In genomic region chr10:113679463-113680171, GRCh38 we compare ENCODE assay signal across 8 cellular contexts. TPM values are rescaled to one million over a fixed set of nuclear protein-coding genes. Genes with fewer than 3 reads are reported as not detected.
DNase-seq lines count a peak whose midpoint lies in the region; ATAC-seq and TF ChIP-seq lines count a peak whose summit lies in the region.

Gene CASP7, plus strand, starts transcription at chr10:113679912. Its CDS starts 17,582 bp downstream, at chr10:113697494.

- H3K36me3 ChIP-seq in HUES48 (ENCODE audit: control insufficient read depth, insufficient read depth, low read length) (no peaks in the 10 kb centered on the region), RWPE2 (ENCODE audit: low read depth) (peaks cover 12% of the 10 kb centered on the region)

- peak within 1 kb of the TSS; percentile 90 for H3K4me3 Mint-ChIP-seq in nephron progenitor cell
- H3K4me3 Mint-ChIP-seq in stimulated activated naive CD8-positive, alpha-beta T cell treated with anti-CD3 and anti-CD28 coated beads, Interleukin-15, amount 100 ng/mL, for 72 hours: peak within 1 kb of the TSS; percentile 88 to 92

- H3K27ac Mint-ChIP-seq in nephron progenitor cell: peak within 1 kb of the TSS; percentile 82
- peak within 1 kb of the TSS; percentile 85 to 97 for H3K27ac Mint-ChIP-seq in stimulated activated naive CD8-positive, alpha-beta T cell treated with anti-CD3 and anti-CD28 coated beads, Interleukin-15, amount 100 ng/mL, for 72 hours

- TF ChIP-seq CTCF in RWPE2 (IDR thresholded peaks at IDR 0.05; ENCODE audit: poor library complexity, severe bottlenecking) (peak; percentile 61), fibroblast of the aortic adventitia (IDR thresholded peaks at IDR 0.05; ENCODE audit: insufficient read depth, low read length) (no peak), nephron progenitor cell (IDR thresholded peaks at IDR 0.05) (no peak)

- peak; percentile 33 for DNase-seq in DMS153 treated with DMSO at 0.1 percent for 48 hours (lab: John Stamatoyannopoulos, UW; ENCODE audit: unreplicated experiment)
- DNase-seq in RWPE2 (ENCODE audit: low spot score): peak; percentile 76
- DNase-seq in activated effector memory CD4-positive, alpha-beta T cell treated with Interleukin-2 at 50 U/mL for 16 hours: peak; percentile 70
- peak; percentile 68 for DNase-seq in fibroblast of the aortic adventitia (ENCODE audit: low read depth)
- DNase-seq in nephron progenitor cell: peak; percentile 81
- DNase-seq in stimulated activated naive CD8-positive, alpha-beta T cell treated with anti-CD3 and anti-CD28 coated beads, Interleukin-15, amount 100 ng/mL, for 72 hours: peak; percentile 87 to 90

- H3K27ac ChIP-seq in HUES48 (ENCODE audit: low read depth, low read length) (peak within 1 kb of the TSS; percentile 51), RWPE2 (ENCODE audit: poor library complexity, severe bottlenecking) (peak within 1 kb of the TSS; percentile 65)

- peak within 1 kb of the TSS; percentile 44 for H3K9ac ChIP-seq in HUES48 (ENCODE audit: low read depth, low read length)

- H3K9me3 Mint-ChIP-seq in nephron progenitor cell: peaks cover 27% of the 10 kb centered on the region
- peaks cover 12 to 13% of the 10 kb centered on the region in 2 donors for H3K9me3 Mint-ChIP-seq in stimulated activated naive CD8-positive, alpha-beta T cell treated with anti-CD3 and anti-CD28 coated beads, Interleukin-15, amount 100 ng/mL, for 72 hours

- peaks cover 19% of the 10 kb centered on the region for H3K4me1 Mint-ChIP-seq in nephron progenitor cell
- H3K4me1 Mint-ChIP-seq in stimulated activated naive CD8-positive, alpha-beta T cell treated with anti-CD3 and anti-CD28 coated beads, Interleukin-15, amount 100 ng/mL, for 72 hours: peaks cover 49% of the 10 kb centered on the region

- ATAC-seq in GM21390 (IDR thresholded peaks at IDR 0.05; ENCODE audit: unreplicated experiment) (peak; percentile 67), RWPE2 (ENCODE audit: low read depth) (peak; percentile 82)
- ATAC-seq in stimulated activated naive CD8-positive, alpha-beta T cell treated with anti-CD3 and anti-CD28 coated beads, Interleukin-15, amount 100 ng/mL, for 72 hours: peak; percentile 85

- H3K27me3 Mint-ChIP-seq in nephron progenitor cell (ENCODE audit: low read depth, poor library complexity): peaks cover 6% of the 10 kb centered on the region
- H3K27me3 Mint-ChIP-seq in stimulated activated naive CD8-positive, alpha-beta T cell treated with anti-CD3 and anti-CD28 coated beads, Interleukin-15, amount 100 ng/mL, for 72 hours: peaks cover 3% of the 10 kb centered on the region

- H3K4me1 ChIP-seq in HUES48 (ENCODE audit: control insufficient read depth, insufficient read depth, low read length): peaks cover 5% of the 10 kb centered on the region
- no peaks in the 10 kb centered on the region for H3K4me1 ChIP-seq in RWPE2 (ENCODE audit: insufficient read depth, poor library complexity, severe bottlenecking)

- H3K27me3 ChIP-seq in HUES48 (ENCODE audit: control insufficient read depth, insufficient read depth, low read length) (peaks cover 15% of the 10 kb centered on the region), RWPE2 (ENCODE audit: insufficient read depth, poor library complexity, severe bottlenecking) (no peaks in the 10 kb centered on the region)

- H3K9me3 ChIP-seq in HUES48 (ENCODE audit: control insufficient read depth, insufficient read depth, low read length) (no peaks in the 10 kb centered on the region), RWPE2 (ENCODE audit: severe bottlenecking) (no peaks in the 10 kb centered on the region)

- H3K36me3 Mint-ChIP-seq in nephron progenitor cell (ENCODE audit: low read depth): peaks cover 20% of the 10 kb centered on the region

- peak within 1 kb of the TSS; percentile 90 for H3K4me3 ChIP-seq in HUES48 (ENCODE audit: low read depth, low read length)
- H3K4me3 ChIP-seq in RWPE2 (ENCODE audit: severe bottlenecking): peak within 1 kb of the TSS; percentile 87
- peak within 1 kb of the TSS; percentile 98 for H3K4me3 ChIP-seq in fibroblast of the aortic adventitia (ENCODE audit: low read depth, low read length)

RNA-seq across cellular contexts. Expression of gene CASP7, which starts in this region (rescaled TPM):
- 8.1 and 19.8 TPM in 2 replicates for total RNA-seq in fibroblast of the aortic adventitia (ENCODE audit: low replicate concordance)

Comparison
In these comparisons a context has a peak if more than half of its experiments do, and no peak if none do; other contexts are left out.
1. Peak in every context shown above with its lines: DNase-seq, ATAC-seq, H3K4me3 ChIP-seq and H3K27ac ChIP-seq.
2. DNase-seq: peak in every context shown above with its lines; median percentile 88 in stimulated activated naive CD8-positive, alpha-beta T cell treated with anti-CD3 and anti-CD28 coated beads, Interleukin-15, amount 100 ng/mL, for 72 hours; 81 in nephron progenitor cell; 76 in RWPE2; 70 in activated effector memory CD4-positive, alpha-beta T cell treated with Interleukin-2 at 50 U/mL for 16 hours; 68 in fibroblast of the aortic adventitia; 33 in DMS153 treated with DMSO at 0.1 percent for 48 hours.